In genomic region chr16:85552980-85553435, GRCh38 we compare ENCODE assay signal across 8 cellular contexts.
DNase-seq lines count a peak whose midpoint lies in the region; ATAC-seq and TF ChIP-seq lines count a peak whose summit lies in the region.

No MANE protein-coding gene starts in this region.

- H3K27me3 Mint-ChIP-seq in activated CD8-positive, alpha-beta memory T cell treated with anti-CD3 and anti-CD28 coated beads, Interleukin-2, amount 10 ng/mL, durations not matched to agents 7 days and 5 days: no peaks in the 10 kb centered on the region

- H3K9me3 Mint-ChIP-seq in activated CD8-positive, alpha-beta memory T cell treated with anti-CD3 and anti-CD28 coated beads, Interleukin-2, amount 10 ng/mL, durations not matched to agents 7 days and 5 days (ENCODE audit: low read depth): no peaks in the 10 kb centered on the region

- no peaks in the 10 kb centered on the region for H3K27me3 ChIP-seq in WERI-Rb-1 (ENCODE audit: insufficient read depth, low read depth, severe bottlenecking)
- no peaks in the 10 kb centered on the region for H3K27me3 ChIP-seq in iPS-18a (ENCODE audit: control insufficient read depth, insufficient read depth, low read length)
- no peaks in the 10 kb centered on the region for H3K27me3 ChIP-seq in subcutaneous abdominal adipose tissue (ENCODE audit: control insufficient read depth in 5 of 5, insufficient read depth in 4 of 5, low read length in 5 of 5)

- peak overlapping the region; percentile 59 for H3K27ac Mint-ChIP-seq in activated CD8-positive, alpha-beta memory T cell treated with anti-CD3 and anti-CD28 coated beads, Interleukin-2, amount 10 ng/mL, durations not matched to agents 7 days and 5 days

- peak; percentile 22 for ATAC-seq in activated CD8-positive, alpha-beta memory T cell treated with anti-CD3 and anti-CD28 coated beads, Interleukin-2, amount 10 ng/mL, durations not matched to agents 7 days and 5 days
- ATAC-seq in HG03039 (IDR thresholded peaks at IDR 0.05; ENCODE audit: unreplicated experiment) (no peak), GM18517 (IDR thresholded peaks at IDR 0.05; ENCODE audit: unreplicated experiment) (no peak)

- H3K27ac ChIP-seq in WERI-Rb-1 (peak overlapping the region; percentile 90), iPS-18a (ENCODE audit: low read length) (no peak overlapping the region), subcutaneous abdominal adipose tissue (ENCODE audit: low read depth, low read length) (peak overlapping the region; percentile 30)

- H3K4me3 ChIP-seq in WERI-Rb-1 (ENCODE audit: low read depth, low read length): peak overlapping the region; percentile 74
- peak overlapping the region; percentile 73 for H3K4me3 ChIP-seq in iPS-18a (ENCODE audit: low read length)
- peak overlapping the region in 4 of 5 donors; percentile 75 to 80 (median 79) for H3K4me3 ChIP-seq in subcutaneous abdominal adipose tissue (ENCODE audit: low read depth in 1 of 5, low read length in 5 of 5)

- H3K4me1 Mint-ChIP-seq in activated CD8-positive, alpha-beta memory T cell treated with anti-CD3 and anti-CD28 coated beads, Interleukin-2, amount 10 ng/mL, durations not matched to agents 7 days and 5 days: peaks cover 33% of the 10 kb centered on the region

- in situ Hi-C loops in G401 (cut with HindIII; ENCODE audit: low sequenced_read_pairs): no loop called here

- no peak for TF ChIP-seq CTCF in WERI-Rb-1 (IDR thresholded peaks at IDR 0.05; ENCODE audit: low read depth, low read length)

- CTCF ChIA-PET in activated CD8-positive, alpha-beta memory T cell treated with anti-CD3 and anti-CD28 coated beads, Interleukin-2, amount 10 ng/mL, durations not matched to agents 7 days and 5 days (lab: Charles Lee): interaction anchor here (0.6 to 5.8 kb wide), 14 partner anchors 10 to 137 kb away, joined by 3 to 83 read pairs (median 7); partner anchors contain the start of gene GSE1

- peaks cover 14% of the 10 kb centered on the region for H3K4me1 ChIP-seq in iPS-18a (ENCODE audit: control insufficient read depth, low read depth, low read length)
- peaks cover 7 to 49% (median 41%) of the 10 kb centered on the region in 5 donors for H3K4me1 ChIP-seq in subcutaneous abdominal adipose tissue (ENCODE audit: control insufficient read depth in 5 of 5, insufficient read depth in 5 of 5, low read length in 5 of 5)

- DNase-seq in activated CD8-positive, alpha-beta memory T cell treated with anti-CD3 and anti-CD28 coated beads, Interleukin-2, amount 10 ng/mL, durations not matched to agents 7 days and 5 days: no peak
- no peak for DNase-seq in activated CD8-positive, alpha-beta memory T cell treated with anti-CD3 and anti-CD28 coated beads, Interleukin-2, amount 50 U/mL, for 4 hours
- DNase-seq in WERI-Rb-1 (no peak), G401 (ENCODE audit: low spot score) (no peak)

- peak overlapping the region; percentile 62 for H3K4me3 Mint-ChIP-seq in activated CD8-positive, alpha-beta memory T cell treated with anti-CD3 and anti-CD28 coated beads, Interleukin-2, amount 10 ng/mL, durations not matched to agents 7 days and 5 days

- H3K9ac ChIP-seq in iPS-18a (ENCODE audit: low read length) (peak overlapping the region; percentile 55), subcutaneous abdominal adipose tissue (ENCODE audit: low read length in 5 of 5) (peak overlapping the region in 1 of 5 donors; percentile 57)

- no peaks in the 10 kb centered on the region for H3K36me3 ChIP-seq in WERI-Rb-1
- H3K36me3 ChIP-seq in iPS-18a (ENCODE audit: control insufficient read depth, low read depth, low read length): no peaks in the 10 kb centered on the region
- no peaks in the 10 kb centered on the region for H3K36me3 ChIP-seq in subcutaneous abdominal adipose tissue (ENCODE audit: control insufficient read depth in 5 of 5, insufficient read depth in 5 of 5, low read length in 5 of 5)

- no peaks in the 10 kb centered on the region for H3K9me3 ChIP-seq in WERI-Rb-1 (ENCODE audit: severe bottlenecking)
- H3K9me3 ChIP-seq in iPS-18a (ENCODE audit: control insufficient read depth, low read depth, low read length): no peaks in the 10 kb centered on the region
- no peaks in the 10 kb centered on the region for H3K9me3 ChIP-seq in subcutaneous abdominal adipose tissue (ENCODE audit: control insufficient read depth in 5 of 5, low read length in 5 of 5)

- H3K36me3 Mint-ChIP-seq in activated CD8-positive, alpha-beta memory T cell treated with anti-CD3 and anti-CD28 coated beads, Interleukin-2, amount 10 ng/mL, durations not matched to agents 7 days and 5 days: peaks cover 3% of the 10 kb centered on the region
